ENCODE assay signal across 19 cellular contexts in genomic region chr22:48258108-48258705, GRCh38.
DNase-seq lines count a peak whose midpoint lies in the region; ATAC-seq and TF ChIP-seq lines count a peak whose summit lies in the region.
"Had no signal": no experiment of that assay in that cellular context is flagged by ENCODE, and none has a peak within 500 bp of the region (broad histone marks: within the 10 kb centered on the region; RNA-seq: fewer than 3 reads in every experiment).

No MANE protein-coding gene starts in this region.

- H3K4me1 Mint-ChIP-seq in activated CD4-positive, alpha-beta T cell treated with anti-CD3 and anti-CD28 coated beads, Interleukin-2, amount 10 ng/mL, durations not matched to agents 24 days and 14 days = no peaks in the 10 kb centered on the region

- no peaks in the 10 kb centered on the region for H3K27me3 ChIP-seq in Karpas-422 (ENCODE audit: low read length)
- H3K27me3 ChIP-seq: BE2C, Peyer's patch had no signal

- H3K36me3 ChIP-seq in Karpas-422 (ENCODE audit: insufficient read depth, low read length) (no peaks in the 10 kb centered on the region), OCI-LY7 (ENCODE audit: insufficient read depth, low read length) (no peaks in the 10 kb centered on the region)
- H3K36me3 ChIP-seq: BE2C, Peyer's patch had no signal

- TF ChIP-seq CTCF in OCI-LY7 (conservative IDR thresholded peaks at IDR 0.05; ENCODE audit: low read length) = no peak
- no peak for TF ChIP-seq CTCF in omental fat pad (IDR thresholded peaks at IDR 0.05)

- H3K4me1 ChIP-seq in Karpas-422 (ENCODE audit: low read length) = peaks cover 10% of the 10 kb centered on the region
- no peaks in the 10 kb centered on the region for H3K4me1 ChIP-seq in OCI-LY7 (ENCODE audit: insufficient read depth, low read length, poor library complexity, severe bottlenecking)
- H3K4me1 ChIP-seq: BE2C, Peyer's patch had no signal

- no peak overlapping the region for H3K9ac ChIP-seq in Karpas-422 (ENCODE audit: low read length)

- no peak overlapping the region for H3K4me3 Mint-ChIP-seq in activated CD4-positive, alpha-beta T cell treated with anti-CD3 and anti-CD28 coated beads, Interleukin-2, amount 10 ng/mL, durations not matched to agents 24 days and 14 days
- H3K4me3 Mint-ChIP-seq: CD8-positive, alpha-beta memory T cell had no signal

- no peaks in the 10 kb centered on the region for H4K20me1 ChIP-seq in Karpas-422 (ENCODE audit: insufficient read depth, low read depth, low read length)
- no peaks in the 10 kb centered on the region for H4K20me1 ChIP-seq in OCI-LY7 (ENCODE audit: insufficient read depth, low read length)

- H3K27ac ChIP-seq in Karpas-422 (ENCODE audit: low read length) (no peak overlapping the region), OCI-LY7 (ENCODE audit: low read depth, low read length, poor library complexity, severe bottlenecking) (no peak overlapping the region)
- H3K27ac ChIP-seq: 22Rv1, Peyer's patch had no signal

- H3K79me2 ChIP-seq in Karpas-422 (ENCODE audit: low read length) = no peaks in the 10 kb centered on the region
- H3K79me2 ChIP-seq in OCI-LY7 (ENCODE audit: insufficient read depth, low read depth, low read length) = no peaks in the 10 kb centered on the region

- H3K4me2 ChIP-seq in Karpas-422 (ENCODE audit: low read depth, low read length, poor library complexity, severe bottlenecking) = no peak overlapping the region
- H3K4me2 ChIP-seq in OCI-LY7 (ENCODE audit: low read length) = no peak overlapping the region

- H2AFZ ChIP-seq in Karpas-422 (ENCODE audit: low read length) (no peak overlapping the region), OCI-LY7 (ENCODE audit: low read length) (no peak overlapping the region)

- H3K9me3 ChIP-seq in Karpas-422 (ENCODE audit: low read length) (no peaks in the 10 kb centered on the region), OCI-LY7 (ENCODE audit: low read length) (no peaks in the 10 kb centered on the region)
- H3K9me3 ChIP-seq: Peyer's patch had no signal

- CTCF ChIA-PET in OCI-LY7 (lab: Charles Lee; ENCODE audit: unreplicated experiment) = interaction anchor here (0.6 kb wide), 2 partner anchors 9 to 676 kb away, joined by 4 to 5 read pairs; no protein-coding TSS in a partner anchor

- ATAC-seq in omental fat pad (ENCODE audit: low FRiP score) = peak; percentile 15
- no peak for ATAC-seq in GM19397 (IDR thresholded peaks at IDR 0.05; ENCODE audit: unreplicated experiment)
- ATAC-seq: GM12878, Right ventricle myocardium inferior had no signal

- H3K4me3 ChIP-seq in Karpas-422 (ENCODE audit: low read length) (no peak overlapping the region), OCI-LY7 (ENCODE audit: low read depth, low read length, poor library complexity, severe bottlenecking) (no peak overlapping the region)
- H3K4me3 ChIP-seq: GM12878, Peyer's patch had no signal

- BruUV-seq in OCI-LY7 (replicated peaks; lab: Mats Ljungman, UMichigan) = no TSS peak

- peak; percentile 12 for DNase-seq in DMS 273 (lab: John Stamatoyannopoulos, UW; ENCODE audit: unreplicated experiment)
- no peak for DNase-seq in DMS 273 treated with DMSO at 0.1 percent for 48 hours (lab: John Stamatoyannopoulos, UW)
- peak; percentile 60 for DNase-seq in Karpas-422
- DNase-seq in OCI-LY7 (ENCODE audit: low spot score) = peak; percentile 11
- DNase-seq in omental fat pad (ENCODE audit: low spot score) = no peak
- no peak for DNase-seq in NCI-H2107 treated with DMSO at 0.1 percent for 48 hours (lab: John Stamatoyannopoulos, UW; ENCODE audit: unreplicated experiment)
- no peak for DNase-seq in activated CD4-positive, alpha-beta T cell treated with anti-CD3 and anti-CD28 coated beads, Interleukin-2, amount 10 ng/mL, durations not matched to agents 24 days and 14 days
- DNase-seq: BE2C; CD8-positive, alpha-beta memory T cell; GDM1; NCI-H1092 treated with DMSO at 0.1 percent for 48 hours; NCI-H187 treated with DMSO at 0.1 percent for 48 hours; NCI-H2171; NCI-H69; Peyer's patch had no signal

- intact Hi-C loops in OCI-LY7 (cut with micrococcal nuclease; ENCODE audit: unreplicated experiment) = no loop called here
- intact Hi-C loops in activated CD4-positive, alpha-beta T cell treated with anti-CD3 and anti-CD28 coated beads, Interleukin-2, amount 10 ng/mL, durations not matched to agents 24 days and 14 days (cut with micrococcal nuclease) = no loop called here

- H3K27ac Mint-ChIP-seq in activated CD4-positive, alpha-beta T cell treated with anti-CD3 and anti-CD28 coated beads, Interleukin-2, amount 10 ng/mL, durations not matched to agents 24 days and 14 days = no peak overlapping the region
- H3K27ac Mint-ChIP-seq: CD8-positive, alpha-beta memory T cell had no signal

- no peaks in the 10 kb centered on the region for H3K9me3 Mint-ChIP-seq in activated CD4-positive, alpha-beta T cell treated with anti-CD3 and anti-CD28 coated beads, Interleukin-2, amount 10 ng/mL, durations not matched to agents 24 days and 14 days

- H3K9me2 ChIP-seq in Karpas-422 (replicated peaks; ENCODE audit: insufficient read depth, low read length) (no peaks in the 10 kb centered on the region), OCI-LY7 (ENCODE audit: insufficient read depth, low read length) (no peaks in the 10 kb centered on the region)

- H3K36me3 Mint-ChIP-seq in activated CD4-positive, alpha-beta T cell treated with anti-CD3 and anti-CD28 coated beads, Interleukin-2, amount 10 ng/mL, durations not matched to agents 24 days and 14 days (ENCODE audit: low read depth) = no peaks in the 10 kb centered on the region
- H3K36me3 Mint-ChIP-seq: CD8-positive, alpha-beta memory T cell had no signal

- POLR2A ChIA-PET in OCI-LY7 (lab: Charles Lee) = no interaction called here

- no peaks in the 10 kb centered on the region for H3K27me3 Mint-ChIP-seq in activated CD4-positive, alpha-beta T cell treated with anti-CD3 and anti-CD28 coated beads, Interleukin-2, amount 10 ng/mL, durations not matched to agents 24 days and 14 days

Comparison
In these comparisons a context has a peak if more than half of its experiments do, and no peak if none do; other contexts are left out.
1. DNase-seq: peak in DMS 273 (single experiment), Karpas-422 (single experiment) and OCI-LY7 (single experiment); none in DMS 273 treated with DMSO at 0.1 percent for 48 hours (single experiment), omental fat pad (single experiment), NCI-H2107 treated with DMSO at 0.1 percent for 48 hours (single experiment) and activated CD4-positive, alpha-beta T cell treated with anti-CD3 and anti-CD28 coated beads, Interleukin-2, amount 10 ng/mL, durations not matched to agents 24 days and 14 days (single experiment).